Comparison of ENCODE assay signal across 8 cellular contexts in genomic region chr2:159617080-159617479, GRCh38. TPM values are rescaled to one million over a fixed set of nuclear protein-coding genes. Genes with fewer than 3 reads are reported as not detected.
DNase-seq lines count a peak whose midpoint lies in the region; ATAC-seq and TF ChIP-seq lines count a peak whose summit lies in the region.

No MANE protein-coding gene starts in this region.

- peak overlapping the region; percentile 100 for H3K9ac ChIP-seq in mucosa of stomach (ENCODE audit: low read length)

- TF ChIP-seq CTCF in heart right ventricle (IDR thresholded peaks at IDR 0.05): no peak

- H3K27me3 ChIP-seq in heart right ventricle (no peaks in the 10 kb centered on the region), mucosa of stomach (ENCODE audit: control insufficient read depth, insufficient read depth, low read length) (no peaks in the 10 kb centered on the region), aorta (ENCODE audit: control insufficient read depth in 1 of 2, insufficient read depth in 2 of 2, low read length in 1 of 2) (no peaks in the 10 kb centered on the region)

- intact Hi-C loops in heart right ventricle (cut with DNase I): loop anchor here in 4 of 10 donors (2.0 to 10.0 kb wide), 6 partner anchors 95 to 188 kb away; partner anchors contain the start of gene MARCHF7 (in 4 of the 4)
- intact Hi-C loops in left cardiac atrium (cut with DNase I): loop anchor here (2.0 to 10.0 kb wide), 2 partner anchors 96 to 98 kb away; partner anchors contain the start of gene MARCHF7 (in 2 of the 2)
- intact Hi-C loops in aorta (cut with DNase I): loop anchor here (5.0 to 10.0 kb wide), 2 partner anchors 95 to 162 kb away; partner anchors contain the start of gene MARCHF7 (in 1 of the 2)

- H3K27ac ChIP-seq in heart right ventricle (peak overlapping the region in 9 of 10 donors; percentile 94 to 100 (median 98)), aorta (ENCODE audit: low read depth in 1 of 2, low read length in 2 of 2) (no peak overlapping the region)

- H3K4me1 ChIP-seq in heart right ventricle (peaks cover 0 to 49% (median 30%) of the 10 kb centered on the region in 9 donors), mucosa of stomach (ENCODE audit: control insufficient read depth, insufficient read depth, low read length) (peaks cover 11% of the 10 kb centered on the region), aorta (ENCODE audit: control insufficient read depth in 1 of 2, insufficient read depth in 2 of 2, low read length in 2 of 2) (peaks cover 2% of the 10 kb centered on the region in 2 donors)

- no peak for ATAC-seq in heart right ventricle
- no peak for ATAC-seq in left cardiac atrium
- no peak for ATAC-seq in aorta (ENCODE audit: low FRiP score)
- ATAC-seq in GM18909 (IDR thresholded peaks at IDR 0.05; ENCODE audit: poor library complexity, unreplicated experiment): no peak
- ATAC-seq in GM18517 (IDR thresholded peaks at IDR 0.05; ENCODE audit: unreplicated experiment): no peak

- DNase-seq in heart right ventricle (no peak), left cardiac atrium (no peak), dermis blood vessel endothelial cell (peak; percentile 7), aorta (no peak), NCI-H2029 (lab: John Stamatoyannopoulos, UW) (no peak)

- WGBS in heart right ventricle, 2 donors: 12 to 16% methylated on average over 4 of the region's 4 CpGs
- WGBS in aorta, 2 donors: 27 to 30% methylated on average over 4 of the region's 4 CpGs

- H3K4me3 ChIP-seq in heart right ventricle (peak overlapping the region in 9 of 10 donors; percentile 58 to 81 (median 76)), mucosa of stomach (ENCODE audit: low read length) (no peak overlapping the region), aorta (ENCODE audit: low read length in 2 of 2) (peak overlapping the region; percentile 55 to 62)

- H3K36me3 ChIP-seq in heart right ventricle (no peaks in the 10 kb centered on the region), mucosa of stomach (ENCODE audit: control insufficient read depth, insufficient read depth, low read length) (no peaks in the 10 kb centered on the region), aorta (ENCODE audit: control insufficient read depth in 1 of 2, insufficient read depth in 2 of 2, low read length in 1 of 2) (no peaks in the 10 kb centered on the region)

- H3K9me3 ChIP-seq in heart right ventricle (no peaks in the 10 kb centered on the region), mucosa of stomach (ENCODE audit: control insufficient read depth, low read length) (no peaks in the 10 kb centered on the region), aorta (ENCODE audit: control insufficient read depth, low read length) (no peaks in the 10 kb centered on the region)

RNA-seq across cellular contexts. Expression of gene BAZ2B, which starts 0.7 kb away (rescaled TPM):
- 10 to 100 TPM; 30.8 to 57.2 (median 45.5) TPM for total RNA-seq in heart right ventricle
- 10 to 100 TPM in 1 of 2 donors, 1 to 10 TPM in 1; 6.8 to 39.6 TPM for polyA plus RNA-seq in heart right ventricle
- total RNA-seq in left cardiac atrium: 10 to 100 TPM; 33.2 to 41.8 TPM
- 132 and 133 TPM in 2 replicates for total RNA-seq in dermis blood vessel endothelial cell
- total RNA-seq in aorta: 100 to 1,000 TPM in 1 of 2 donors, 10 to 100 TPM in 1; 82.6 to 139 TPM
- 10 to 100 TPM; 21.4 to 39.4 TPM for polyA plus RNA-seq in aorta

Comparison
In these comparisons a context has a peak if more than half of its experiments do, and no peak if none do; other contexts are left out.
1. H3K27ac ChIP-seq: peak in heart right ventricle (9 of 10); none in aorta (0 of 2).